11 cellular contexts compared by ENCODE assay signal in the genomic region with DNA sequence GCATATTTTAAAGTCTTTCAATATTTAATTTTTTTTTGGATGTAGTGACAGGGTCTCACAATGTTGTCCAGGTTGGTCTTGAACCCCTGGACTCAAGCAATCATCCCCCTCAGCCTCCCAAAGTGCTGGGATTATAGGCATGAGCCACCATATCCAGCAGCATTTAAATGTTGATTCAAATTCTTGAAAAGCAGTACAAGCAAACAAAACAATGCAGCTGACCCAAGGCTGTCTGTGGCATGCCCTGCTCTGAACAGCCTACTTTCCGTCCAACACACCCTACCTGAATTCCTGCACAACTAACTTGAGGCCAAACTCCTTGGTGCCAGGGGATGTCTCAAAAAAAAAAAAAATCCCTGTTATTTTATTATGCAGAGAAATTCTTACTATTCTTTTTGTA. TPM values are rescaled to one million over a fixed set of nuclear protein-coding genes. Genes with fewer than 3 reads are reported as not detected.
"Had no signal": no experiment of that assay in that cellular context is flagged by ENCODE, and none has a peak within 500 bp of the region (broad histone marks: within the 10 kb centered on the region; RNA-seq: fewer than 3 reads in every experiment).

No MANE protein-coding gene starts in this region.

- H3K4me3 Mint-ChIP-seq: GM23338, H9, HFFc6 had no signal

- DNase-seq: GM23248, GOT3, H7, H9, HCEC 1CT, HFFc6 had no signal

- H3K9ac ChIP-seq: GM23248 had no signal

- ATAC-seq: GM23338, HCT116 had no signal

- FAIRE-seq: H1, H54 had no signal

- H2AFZ ChIP-seq: GM23248, GM23338 had no signal

- H3K9me3 ChIP-seq: HAP-1 had no signal

- H3K9me3 Mint-ChIP-seq: HFFc6 had no signal

- H3K27ac ChIP-seq: GM23248 had no signal

- H3K27ac Mint-ChIP-seq: GM23338, H9, HFFc6 had no signal

- H3K4me2 ChIP-seq: GM23338 had no signal

- H3K4me3 ChIP-seq: GM23248, GM23338, HAP-1 had no signal

- H3K36me3 ChIP-seq: HAP-1 had no signal

RNA-seq across cellular contexts. Expression of a gene that starts 23.0 kb away (rescaled TPM):
- total RNA-seq: GM23248, HFFc6 had no signal
